In genomic region chr1:54228638-54229079, GRCh38 we compare ENCODE assay signal across 1 cellular context.
TF ChIP-seq lines count a peak whose summit lies in the region.

No MANE protein-coding gene starts in this region.

TF ChIP-seq in HCT116, 20 proteins besides CTCF, POLR2A, EP300 and RAD21 (continued from another document):
- TF ChIP-seq ZBTB33 (IDR thresholded peaks at IDR 0.05; ENCODE audit: extremely low read depth, insufficient replicate concordance, low read length) (no peak), ELF1 (IDR thresholded peaks at IDR 0.05; ENCODE audit: borderline replicate concordance, low read depth) (no peak), SP1 (IDR thresholded peaks at IDR 0.05; ENCODE audit: low read depth) (no peak), SIN3A (IDR thresholded peaks at IDR 0.05; ENCODE audit: low read depth) (no peak), SRF (IDR thresholded peaks at IDR 0.05; ENCODE audit: low read depth) (no peak)
- TF ChIP-seq, protein P1, sequence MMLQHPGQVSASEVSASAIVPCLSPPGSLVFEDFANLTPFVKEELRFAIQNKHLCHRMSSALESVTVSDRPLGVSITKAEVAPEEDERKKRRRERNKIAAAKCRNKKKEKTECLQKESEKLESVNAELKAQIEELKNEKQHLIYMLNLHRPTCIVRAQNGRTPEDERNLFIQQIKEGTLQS (IDR thresholded peaks at IDR 0.05): no peak
